16 cellular contexts compared by ENCODE assay signal in the genomic region with DNA sequence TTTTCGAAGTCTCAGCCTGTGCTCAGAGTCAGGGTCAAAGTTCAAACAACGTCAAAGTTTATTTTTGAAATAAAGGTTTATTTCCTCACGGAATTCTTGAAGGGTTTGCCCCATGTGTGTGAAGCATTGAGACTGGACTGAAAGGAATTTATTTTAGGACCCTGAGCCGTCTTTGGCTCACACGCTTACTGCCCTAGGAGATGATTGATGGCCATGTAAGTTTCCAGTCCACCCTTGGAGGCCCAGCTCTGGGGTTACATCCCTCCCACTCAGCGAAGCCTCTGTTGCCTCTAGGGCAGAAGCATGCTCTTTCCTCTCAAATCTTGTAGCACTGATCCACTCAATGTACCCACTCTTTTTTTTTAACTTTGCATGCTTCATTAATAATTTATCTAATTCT. TPM values are rescaled to one million over a fixed set of nuclear protein-coding genes. Genes with fewer than 3 reads are reported as not detected.
DNase-seq lines count a peak whose midpoint lies in the region.
"Had no signal": no experiment of that assay in that cellular context is flagged by ENCODE, and none has a peak within 500 bp of the region (broad histone marks: within the 10 kb centered on the region; RNA-seq: fewer than 3 reads in every experiment).

No MANE protein-coding gene starts in this region.

- H2BK120ac ChIP-seq in mesenchymal stem cell (ENCODE audit: low read depth, low read length), result no peak overlapping the region

- H3K14ac ChIP-seq in mesenchymal stem cell (ENCODE audit: low read length in 2 of 2), result no peak overlapping the region

- no peak overlapping the region for H2BK12ac ChIP-seq in mesenchymal stem cell (ENCODE audit: low read length in 2 of 2)

- no peak overlapping the region for H3K4ac ChIP-seq in mesenchymal stem cell (ENCODE audit: low read depth in 1 of 2, low read length in 2 of 2)

- WGBS in mesenchymal stem cell, result 2% methylated on average over 5 of the region's 6 CpGs

- no peaks in the 10 kb centered on the region for H3K9me3 ChIP-seq in mesenchymal stem cell (ENCODE audit: control insufficient read depth, low read length)

- no peak overlapping the region for H3K23ac ChIP-seq in mesenchymal stem cell (ENCODE audit: low read length in 2 of 2)

- peaks cover 0 to 51% of the 10 kb centered on the region in 2 experiments for H3K27me3 ChIP-seq in mesenchymal stem cell (ENCODE audit: control insufficient read depth in 1 of 2, insufficient read depth in 1 of 2, low read length in 2 of 2)

- no peak overlapping the region for H3K27ac ChIP-seq in mesenchymal stem cell (ENCODE audit: low read length, poor library complexity, severe bottlenecking)
- H3K27ac ChIP-seq: BLaER1 treated with 17β-estradiol and CSF1 and Interleukin-3, amounts not matched to agents 10 nM and 100 nM; GM23248 had no signal

- H4K91ac ChIP-seq in mesenchymal stem cell (ENCODE audit: low read length), result no peak overlapping the region

- H2BK5ac ChIP-seq in mesenchymal stem cell (ENCODE audit: low read depth, low read length, poor library complexity, severe bottlenecking), result no peak overlapping the region

- no peak overlapping the region for H2AFZ ChIP-seq in mesenchymal stem cell (ENCODE audit: low read depth, low read length)
- H2AFZ ChIP-seq: GM23248 had no signal

- no peaks in the 10 kb centered on the region for H3K4me1 ChIP-seq in mesenchymal stem cell (ENCODE audit: control insufficient read depth, insufficient read depth, low read depth, low read length)
- H3K4me1 ChIP-seq: BLaER1 treated with 17β-estradiol and CSF1 and Interleukin-3, amounts not matched to agents 10 nM and 100 nM had no signal

- no peak overlapping the region for H2AK5ac ChIP-seq in mesenchymal stem cell (ENCODE audit: low read length, severe bottlenecking)

- DNase-seq in ELF-1 (ENCODE audit: low read depth, low spot score) (peak; percentile 24), SK-N-DZ (ENCODE audit: low spot score) (peak; percentile 10), mesenchymal stem cell (peak; percentile 22), pons (ENCODE audit: low spot score) (no peak)
- DNase-seq in activated CD4-positive, alpha-beta T cell treated with anti-CD3 and anti-CD28 coated beads, Interleukin-2, amount 50 U/mL, for 48 hours, result no peak
- DNase-seq in stimulated activated CD4-positive, alpha-beta T cell treated with anti-CD3 and anti-CD28 coated beads, Interleukin-2, amount 100 ng/mL, for 48 hours, result no peak
- DNase-seq: CD4-positive, alpha-beta T cell; CD8-positive, alpha-beta memory T cell; DMS 273 treated with DMSO at 0.1 percent for 48 hours; DMS79; EL; GF-D8; GM23248; H7; HCEC 1CT had no signal

- no peak overlapping the region for H2BK15ac ChIP-seq in mesenchymal stem cell (ENCODE audit: low read depth, poor library complexity, severe bottlenecking)

- H3K9ac ChIP-seq in mesenchymal stem cell (ENCODE audit: low read length), result no peak overlapping the region
- H3K9ac ChIP-seq: BLaER1 treated with 17β-estradiol and CSF1 and Interleukin-3, amounts not matched to agents 10 nM and 100 nM; GM23248 had no signal

- H3K36me3 ChIP-seq in mesenchymal stem cell (ENCODE audit: control insufficient read depth in 1 of 2, insufficient read depth in 2 of 2, low read depth in 1 of 2, low read length in 2 of 2), result no peaks in the 10 kb centered on the region
- H3K36me3 ChIP-seq: BLaER1 treated with 17β-estradiol and CSF1 and Interleukin-3, amounts not matched to agents 10 nM and 100 nM had no signal

- H3K18ac ChIP-seq in mesenchymal stem cell (ENCODE audit: low read depth in 1 of 2, low read length in 2 of 2), result no peak overlapping the region

- no peak overlapping the region for H3K4me3 ChIP-seq in mesenchymal stem cell (ENCODE audit: insufficient read depth in 1 of 2, low read depth in 1 of 2, low read length in 2 of 2)
- H3K4me3 ChIP-seq: BLaER1 treated with 17β-estradiol and CSF1 and Interleukin-3, amounts not matched to agents 10 nM and 100 nM; GM23248 had no signal

- H3K4me2 ChIP-seq in mesenchymal stem cell (ENCODE audit: low read length, poor library complexity, severe bottlenecking), result no peak overlapping the region
- H3K4me2 ChIP-seq: BLaER1 treated with 17β-estradiol and CSF1 and Interleukin-3, amounts not matched to agents 10 nM and 100 nM had no signal

- no peak overlapping the region for H4K8ac ChIP-seq in mesenchymal stem cell (ENCODE audit: low read length)

- H3K79me1 ChIP-seq in mesenchymal stem cell (replicated peaks; ENCODE audit: low read length, poor library complexity, severe bottlenecking), result no peaks in the 10 kb centered on the region

RNA-seq across cellular contexts. Expression of gene NHSL2, which starts 4.5 kb away (rescaled TPM):
- 3.6 and 3.9 TPM in 2 replicates for polyA plus RNA-seq in SK-N-DZ (2014; cell fraction: cytosol; rRNA removed)
- polyA plus RNA-seq in SK-N-DZ (2014; cell fraction: nucleus; rRNA removed), result 2.7 and 5.8 TPM in 2 replicates
- polyA plus RNA-seq in mesenchymal stem cell (2013, experiment 1 of 2), result 1.1 TPM
- 1.1 TPM for polyA plus RNA-seq in mesenchymal stem cell (2013, experiment 2 of 2)

Comparison
In these comparisons a context has a peak if more than half of its experiments do, and no peak if none do; other contexts are left out.
1. DNase-seq: peak in ELF-1 (single experiment), SK-N-DZ (single experiment) and mesenchymal stem cell (single experiment); none in activated CD4-positive, alpha-beta T cell treated with anti-CD3 and anti-CD28 coated beads, Interleukin-2, amount 50 U/mL, for 48 hours (0 of 2), pons (single experiment) and stimulated activated CD4-positive, alpha-beta T cell treated with anti-CD3 and anti-CD28 coated beads, Interleukin-2, amount 100 ng/mL, for 48 hours (0 of 2).